ENCODE assay signal across 8 cellular contexts in genomic region chr12:104294158-104294844, GRCh38. TPM values are rescaled to one million over a fixed set of nuclear protein-coding genes. Genes with fewer than 3 reads are reported as not detected.
A peak's percentile ranks its signal among the peaks of the same experiment; 100 is the strongest.
DNase-seq lines count a peak whose midpoint lies in the region; ATAC-seq and TF ChIP-seq lines count a peak whose summit lies in the region.
"Not testable (repeated sequence)": the region's sequence is repeated elsewhere in the genome, so short reads cannot be mapped to it uniquely, and the experiment has no call there.

No MANE protein-coding gene starts in this region.

- H3K4me3 Mint-ChIP-seq in mesothelial cell of epicardium = not testable (repeated sequence)

- TF ChIP-seq CTCF in BJ (IDR thresholded peaks at IDR 0.05; ENCODE audit: insufficient read depth, low read depth, low read length) (peak; percentile 42), GM12875 (IDR thresholded peaks at IDR 0.05; ENCODE audit: borderline replicate concordance, insufficient read depth, low read depth, low read length) (0 out of 2 replicates have a peak, but pooled peaks have one; percentile 10), NB4 (IDR thresholded peaks at IDR 0.05; ENCODE audit: low read depth, low read length) (peak; percentile 32), astrocyte of the spinal cord (IDR thresholded peaks at IDR 0.05; ENCODE audit: low read depth, low read length) (peak; percentile 42), fibroblast of pulmonary artery (IDR thresholded peaks at IDR 0.05; ENCODE audit: low read length, missing control alignments) (peak; percentile 29)
- not testable (repeated sequence) for TF ChIP-seq CTCF in mesothelial cell of epicardium (IDR thresholded peaks at IDR 0.05; ENCODE audit: unreplicated experiment)

- not testable (repeated sequence) for H3K27me3 Mint-ChIP-seq in mesothelial cell of epicardium (ENCODE audit: low read depth)

- CTCF ChIA-PET in BJ (lab: Yijun Ruan, JAX) = interaction anchor here (1.4 kb wide), 1 partner anchor 90 kb away, joined by 3 read pairs; no protein-coding TSS in a partner anchor

- TF ChIP-seq POLR2A in NB4 (IDR thresholded peaks at IDR 0.05; ENCODE audit: extremely low read depth, insufficient read length) = not testable (repeated sequence)

- H3K27ac Mint-ChIP-seq in mesothelial cell of epicardium = peak overlapping the region; percentile 15

- peaks cover 16% of the 10 kb centered on the region for H3K36me3 ChIP-seq in BJ (ENCODE audit: control insufficient read depth, insufficient read depth, low read length)

- in situ Hi-C loops in astrocyte of the spinal cord (cut with HindIII; ENCODE audit: low sequenced_read_pairs) = not testable (repeated sequence)

- not testable (repeated sequence) for DNase-seq in BJ (ENCODE audit: low read depth); astrocyte of the spinal cord (ENCODE audit: low read depth, low spot score); mesothelial cell of epicardium (ENCODE audit: low spot score in 2 of 2, unreplicated experiment in 2 of 2)
- DNase-seq in NB4 (ENCODE audit: low read depth) (peak; percentile 62), SK-N-DZ (ENCODE audit: low spot score) (peak; percentile 49), fibroblast of pulmonary artery (ENCODE audit: low read depth) (peak; percentile 57)
- DNase-seq in stimulated activated naive CD8-positive, alpha-beta T cell treated with anti-CD3 and anti-CD28 coated beads, Interleukin-15, Interleukin-2, amounts not matched to agents 100 U/mL and 50 U/mL, for 24 hours = peak; percentile 30

- peaks cover 24% of the 10 kb centered on the region for H3K36me3 Mint-ChIP-seq in mesothelial cell of epicardium

- ATAC-seq in stimulated activated naive CD8-positive, alpha-beta T cell treated with anti-CD3 and anti-CD28 coated beads, Interleukin-15, Interleukin-2, amounts not matched to agents 100 U/mL and 50 U/mL, for 24 hours = not testable (repeated sequence)

- H3K27me3 ChIP-seq in BJ (ENCODE audit: control insufficient read depth, insufficient read depth, low read length) = not testable (repeated sequence)

- H3K4me3 ChIP-seq in BJ (ENCODE audit: low read depth, low read length); GM12875 (ENCODE audit: low read depth, low read length); NB4 (ENCODE audit: low read depth, low read length); astrocyte of the spinal cord (ENCODE audit: low read depth, low read length): not testable (repeated sequence)
- H3K4me3 ChIP-seq in fibroblast of pulmonary artery (replicated peaks; ENCODE audit: low read depth, low read length) = peak overlapping the region; percentile 61

- peaks cover 20% of the 10 kb centered on the region for H3K4me1 Mint-ChIP-seq in mesothelial cell of epicardium

- POLR2A ChIA-PET in BJ (lab: Charles Lee) = not testable (repeated sequence)

- not testable (repeated sequence) for H3K9me3 Mint-ChIP-seq in mesothelial cell of epicardium

RNA-seq across cellular contexts. Expression of gene EID3, which starts 9.2 kb away (rescaled TPM):
- 2.0 and 2.5 TPM in 2 replicates for polyA plus RNA-seq in BJ (2011; rRNA removed)
- polyA minus RNA-seq in BJ (2011; rRNA and poly(A)+ RNA removed) = 7.5 and 11.5 TPM in 2 replicates
- 0.41 TPM in 1 of 2 replicates, not detected in the other for polyA plus RNA-seq in SK-N-DZ (2014; cell fraction: cytosol; rRNA removed)
- polyA plus RNA-seq in SK-N-DZ (2014; cell fraction: nucleus; rRNA removed) = 0.52 and 1.5 TPM in 2 replicates
- total RNA-seq in mesothelial cell of epicardium = 4.5 to 5.7 TPM (median 5.6 TPM) in 3 replicates
